Comparison of ENCODE assay signal across 9 cellular contexts in genomic region chr3:69784854-69785523, GRCh38. TPM values are rescaled to one million over a fixed set of nuclear protein-coding genes. Genes with fewer than 3 reads are reported as not detected.
A peak's percentile ranks its signal among the peaks of the same experiment; 100 is the strongest.
DNase-seq lines count a peak whose midpoint lies in the region; ATAC-seq, FAIRE-seq and TF ChIP-seq lines count a peak whose summit lies in the region.
"Had no signal": no experiment of that assay in that cellular context is flagged by ENCODE, and none has a peak within 500 bp of the region (broad histone marks: within the 10 kb centered on the region; RNA-seq: fewer than 3 reads in every experiment).

No MANE protein-coding gene starts in this region.

- no peak for FAIRE-seq in endothelial cell of umbilical vein (lab: Jason Lieb, UNC)

- peak overlapping the region; percentile 88 for H3K27ac Mint-ChIP-seq in mesothelial cell of epicardium
- no peak overlapping the region for H3K27ac Mint-ChIP-seq in activated CD4-positive, alpha-beta T cell treated with anti-CD3 and anti-CD28 coated beads for 36 hours

- H3K36me3 ChIP-seq in endothelial cell of umbilical vein (ENCODE audit: control insufficient read depth in 2 of 2, extremely low read depth in 1 of 2, insufficient read depth in 2 of 2, low read length in 2 of 2): no peaks in the 10 kb centered on the region

- CTCF ChIA-PET in endothelial cell of umbilical vein (lab: Charles Lee): interaction anchor here (0.6 to 1.2 kb wide), 8 partner anchors 12 to 343 kb away, joined by 3 to 4 read pairs (median 3); partner anchors contain the start of gene MITF
- CTCF ChIA-PET in activated CD4-positive, alpha-beta T cell treated with anti-CD3 and anti-CD28 coated beads for 36 hours (lab: Charles Lee): interaction anchor here (0.7 kb wide), 1 partner anchor 122 kb away, joined by 4 read pairs; no protein-coding TSS in a partner anchor

- intact Hi-C loops in endothelial cell of umbilical vein (cut with micrococcal nuclease): no loop called here
- intact Hi-C loops in activated CD4-positive, alpha-beta T cell treated with anti-CD3 and anti-CD28 coated beads for 36 hours (cut with DNase I, micrococcal nuclease): loop anchor here in 1 of 2 experiments (10.0 kb wide), 1 partner anchor 60 kb away; no protein-coding TSS in a partner anchor

- H3K4me1 ChIP-seq in endothelial cell of umbilical vein (ENCODE audit: control insufficient read depth, extremely low read depth, insufficient read depth, low read length): peaks cover 22% of the 10 kb centered on the region

- H3K27ac ChIP-seq in endothelial cell of umbilical vein (ENCODE audit: insufficient read depth, low read depth, low read length): no peak overlapping the region
- H3K27ac ChIP-seq: C4-2B had no signal

- H3K36me3 Mint-ChIP-seq in mesothelial cell of epicardium: peaks cover 7% of the 10 kb centered on the region
- H3K36me3 Mint-ChIP-seq in activated CD4-positive, alpha-beta T cell treated with anti-CD3 and anti-CD28 coated beads for 36 hours (ENCODE audit: low read depth): no peaks in the 10 kb centered on the region

- BruUV-seq in endothelial cell of umbilical vein (replicated peaks; lab: Mats Ljungman, UMichigan): no TSS peak

- H3K27me3 ChIP-seq in endothelial cell of umbilical vein (ENCODE audit: control insufficient read depth in 2 of 2, insufficient read depth in 2 of 2, low read length in 2 of 2): no peaks in the 10 kb centered on the region

- dilution Hi-C loops in endothelial cell of umbilical vein (cut with MboI; ENCODE audit: extremely low pct_ligation_motif_present, low sequenced_read_pairs): no loop called here

- TF ChIP-seq CTCF in endothelial cell of umbilical vein (IDR thresholded peaks at IDR 0.05; ENCODE audit: extremely low read depth in 1 of 2, insufficient read depth in 1 of 2, low read depth in 1 of 2, low read length in 2 of 2) (no peak), mesothelial cell of epicardium (IDR thresholded peaks at IDR 0.05; ENCODE audit: unreplicated experiment) (no peak)

- H2AFZ ChIP-seq in endothelial cell of umbilical vein (ENCODE audit: low read depth, low read length): no peak overlapping the region

- H3K4me3 ChIP-seq in endothelial cell of umbilical vein (replicated peaks in 1 of 3; ENCODE audit: insufficient read depth in 1 of 3, low read depth in 1 of 3, low read length in 3 of 3): no peak overlapping the region

- H3K4me2 ChIP-seq in endothelial cell of umbilical vein (ENCODE audit: insufficient read depth, low read length): no peak overlapping the region

- no peaks in the 10 kb centered on the region for H3K9me3 ChIP-seq in endothelial cell of umbilical vein (replicated peaks; ENCODE audit: control insufficient read depth, insufficient read depth, low read length)

- H3K9ac ChIP-seq in endothelial cell of umbilical vein (replicated peaks; ENCODE audit: extremely low read depth, insufficient read depth, low read length): no peak overlapping the region

- POLR2A ChIA-PET in endothelial cell of umbilical vein (lab: Charles Lee): no interaction called here
- POLR2A ChIA-PET in activated CD4-positive, alpha-beta T cell treated with anti-CD3 and anti-CD28 coated beads for 36 hours (lab: Charles Lee): no interaction called here

- peaks cover 50% of the 10 kb centered on the region for H3K4me1 Mint-ChIP-seq in mesothelial cell of epicardium
- no peaks in the 10 kb centered on the region for H3K4me1 Mint-ChIP-seq in activated CD4-positive, alpha-beta T cell treated with anti-CD3 and anti-CD28 coated beads for 36 hours

- no peaks in the 10 kb centered on the region for H4K20me1 ChIP-seq in endothelial cell of umbilical vein (replicated peaks; ENCODE audit: control insufficient read depth, extremely low read depth, insufficient read depth, low read length)

- H3K27me3 Mint-ChIP-seq in mesothelial cell of epicardium (ENCODE audit: low read depth): no peaks in the 10 kb centered on the region
- peaks cover 4% of the 10 kb centered on the region for H3K27me3 Mint-ChIP-seq in activated CD4-positive, alpha-beta T cell treated with anti-CD3 and anti-CD28 coated beads for 36 hours

- H3K79me2 ChIP-seq in endothelial cell of umbilical vein (ENCODE audit: control insufficient read depth, insufficient read depth, low read length): no peaks in the 10 kb centered on the region

- no peak for ATAC-seq in GM21786 (IDR thresholded peaks at IDR 0.05; ENCODE audit: unreplicated experiment)
- ATAC-seq in activated CD4-positive, alpha-beta T cell treated with anti-CD3 and anti-CD28 coated beads for 36 hours: no peak
- ATAC-seq in GM19351 (IDR thresholded peaks at IDR 0.05; ENCODE audit: unreplicated experiment): no peak

- DNase-seq in AG08395 (ENCODE audit: low spot score): peak; percentile 87
- peak; percentile 74 for DNase-seq in NCI-H2171 treated with DMSO at 0.1 percent for 48 hours (lab: John Stamatoyannopoulos, UW)
- peak; percentile 41 for DNase-seq in endothelial cell of umbilical vein (ENCODE audit: low read depth, low spot score)
- DNase-seq in mesothelial cell of epicardium (ENCODE audit: low spot score in 2 of 2, unreplicated experiment in 2 of 2): peak in 1 of 2 experiments; percentile 39
- DNase-seq in activated CD4-positive, alpha-beta T cell treated with anti-CD3 and anti-CD28 coated beads for 36 hours: no peak
- no peak for DNase-seq in NCI-H446 treated with DMSO at 0.1 percent for 48 hours (lab: John Stamatoyannopoulos, UW)

- H3K9me3 Mint-ChIP-seq in mesothelial cell of epicardium: peaks cover 10% of the 10 kb centered on the region
- no peaks in the 10 kb centered on the region for H3K9me3 Mint-ChIP-seq in activated CD4-positive, alpha-beta T cell treated with anti-CD3 and anti-CD28 coated beads for 36 hours (ENCODE audit: low read depth)

- no peaks in the 10 kb centered on the region for H3K9me1 ChIP-seq in endothelial cell of umbilical vein (replicated peaks; ENCODE audit: control insufficient read depth, extremely low read depth, insufficient read depth, low read length)

- TF ChIP-seq POLR2A in endothelial cell of umbilical vein (IDR thresholded peaks at IDR 0.05; ENCODE audit: low read depth, low read length): no peak

- peak overlapping the region; percentile 32 for H3K4me3 Mint-ChIP-seq in mesothelial cell of epicardium
- no peak overlapping the region for H3K4me3 Mint-ChIP-seq in activated CD4-positive, alpha-beta T cell treated with anti-CD3 and anti-CD28 coated beads for 36 hours

TF ChIP-seq in endothelial cell of umbilical vein, 7 proteins besides CTCF, POLR2A, EP300 and RAD21:
- TF ChIP-seq FOS (IDR thresholded peaks at IDR 0.05; ENCODE audit: borderline replicate concordance, insufficient read depth, low read length): peak; percentile 22
- no peak for TF ChIP-seq GATA2 (IDR thresholded peaks at IDR 0.05; ENCODE audit: insufficient read depth, insufficient read length, low read depth, low read length)

RNA-seq across cellular contexts. Expression of gene MITF, which starts 45.7 kb away (rescaled TPM):
- total RNA-seq in endothelial cell of umbilical vein (2.5 and 3.9 TPM in 2 replicates), mesothelial cell of epicardium (6.9 to 8.2 TPM (median 7.0 TPM) in 3 replicates)
- polyA plus RNA-seq in endothelial cell of umbilical vein: 1.6 TPM in 2 replicates
- polyA plus RNA-seq in endothelial cell of umbilical vein (2011; cell fraction: cytosol; rRNA removed): 1.9 and 2.0 TPM in 2 replicates
- 1.9 and 2.6 TPM in 2 replicates for polyA plus RNA-seq in endothelial cell of umbilical vein (2011; cell fraction: nucleus; rRNA removed)
- 1.1 and 2.3 TPM in 2 replicates for polyA plus RNA-seq in endothelial cell of umbilical vein (2012)
- polyA minus RNA-seq in endothelial cell of umbilical vein: 4.6 and 4.9 TPM in 2 replicates
- 25.6 TPM for polyA minus RNA-seq in endothelial cell of umbilical vein (2011; cell fraction: cytosol; rRNA and poly(A)+ RNA removed)
- 9.6 and 10.1 TPM in 2 replicates for polyA minus RNA-seq in endothelial cell of umbilical vein (2011; cell fraction: nucleus; rRNA and poly(A)+ RNA removed)
- total RNA-seq in activated CD4-positive, alpha-beta T cell treated with anti-CD3 and anti-CD28 coated beads for 36 hours: under 1 TPM in 1 of 2 experiments, not detected in 1; 0.63 TPM

Comparison
In these comparisons a context has a peak if more than half of its experiments do, and no peak if none do; other contexts are left out.
1. DNase-seq: peak in AG08395 (single experiment), NCI-H2171 treated with DMSO at 0.1 percent for 48 hours (single experiment) and endothelial cell of umbilical vein (single experiment); none in activated CD4-positive, alpha-beta T cell treated with anti-CD3 and anti-CD28 coated beads for 36 hours (single experiment) and NCI-H446 treated with DMSO at 0.1 percent for 48 hours (single experiment).